In genomic region chr20:49335456-49335855, GRCh38 we compare ENCODE assay signal across 29 cellular contexts.
"Had no signal": no experiment of that assay in that cellular context is flagged by ENCODE, and none has a peak within 500 bp of the region (broad histone marks: within the 10 kb centered on the region; RNA-seq: fewer than 3 reads in every experiment).

No MANE protein-coding gene starts in this region.

- H3K27ac ChIP-seq: colonic mucosa, coronary artery, dorsolateral prefrontal cortex, epithelial cell of prostate, esophagus muscularis mucosa, esophagus squamous epithelium, foreskin keratinocyte, gastrocnemius medialis, gastroesophageal sphincter, heart left ventricle, heart right ventricle, hepatocyte had no signal

- DNase-seq: colonic mucosa; cortex of kidney; dermis blood vessel endothelial cell; dorsolateral prefrontal cortex; effector CD4-positive, alpha-beta T cell; effector CD8-positive, alpha-beta T cell; effector memory CD4-positive, alpha-beta T cell; effector memory CD8-positive, alpha-beta T cell; endodermal cell; erythroblast; esophagus squamous epithelium; foreskin fibroblast; foreskin keratinocyte; foreskin melanocyte; gastrocnemius medialis; glutamatergic neuron; head of caudate nucleus; heart left ventricle; heart right ventricle had no signal

- FAIRE-seq: endometrium, endothelial cell of umbilical vein, frontal cortex had no signal

- H3K9me3 Mint-ChIP-seq: dendritic cell treated with granulocyte-macrophage colony-stimulating factor and Interleukin-4, amounts not matched to agents 40 ng/mL and 50 ng/mL, for 4 days; effector memory CD8-positive, alpha-beta T cell; endodermal cell had no signal

- H3K27me3 ChIP-seq: colonic mucosa, dorsolateral prefrontal cortex, esophagus muscularis mucosa, gastrocnemius medialis, gastroesophageal sphincter had no signal

- H3K4me3 Mint-ChIP-seq: dendritic cell treated with granulocyte-macrophage colony-stimulating factor and Interleukin-4, amounts not matched to agents 40 ng/mL and 50 ng/mL, for 4 days; effector memory CD8-positive, alpha-beta T cell; endodermal cell had no signal

- H3K4me3 ChIP-seq: colonic mucosa, coronary artery, dorsolateral prefrontal cortex, esophagus muscularis mucosa, esophagus squamous epithelium, gastrocnemius medialis, gastroesophageal sphincter, heart left ventricle, heart right ventricle, hepatocyte had no signal

- ATAC-seq: effector memory CD8-positive, alpha-beta T cell; esophagus mucosa; foreskin keratinocyte; gastrocnemius medialis; gastroesophageal sphincter; heart left ventricle; heart right ventricle had no signal

- H3K27ac Mint-ChIP-seq: dendritic cell treated with granulocyte-macrophage colony-stimulating factor and Interleukin-4, amounts not matched to agents 40 ng/mL and 50 ng/mL, for 4 days; effector memory CD8-positive, alpha-beta T cell; endodermal cell had no signal

- H3K36me3 ChIP-seq: colonic mucosa, esophagus muscularis mucosa, esophagus squamous epithelium, gastrocnemius medialis, gastroesophageal sphincter, heart left ventricle, heart right ventricle had no signal

- H3K4me1 Mint-ChIP-seq: endodermal cell had no signal

- H3K4me1 ChIP-seq: colonic mucosa, foreskin keratinocyte, heart left ventricle, heart right ventricle had no signal

- H3K9me3 ChIP-seq: colonic mucosa, esophagus muscularis mucosa, esophagus squamous epithelium, gastrocnemius medialis, gastroesophageal sphincter, heart left ventricle, heart right ventricle had no signal
